ENCODE assay signal across 25 cellular contexts in genomic region chr13:50905256-50905655, GRCh38.
"Had no signal": no experiment of that assay in that cellular context is flagged by ENCODE, and none has a peak within 500 bp of the region (broad histone marks: within the 10 kb centered on the region; RNA-seq: fewer than 3 reads in every experiment).

No MANE protein-coding gene starts in this region.

- H3K27ac Mint-ChIP-seq: activated CD4-positive, alpha-beta memory T cell treated with anti-CD3 and anti-CD28 coated beads, Interleukin-2, amount 10 ng/mL, durations not matched to agents 7 days and 5 days; activated CD4-positive, alpha-beta T cell treated with anti-CD3 and anti-CD28 coated beads for 36 hours; activated naive CD4-positive, alpha-beta T cell treated with anti-CD3 and anti-CD28 coated beads, Interleukin-2, amount 50 U/mL, for 24 hours; activated T-cell treated with anti-CD3 and anti-CD28 coated beads, Interleukin-2, amount 50 U/mL, for 72 hours had no signal

- H3K4me1 ChIP-seq: breast epithelium, SJCRH30 had no signal

- H3K4me2 ChIP-seq: SK-N-SH had no signal

- H3K4me1 Mint-ChIP-seq: activated CD4-positive, alpha-beta T cell treated with anti-CD3 and anti-CD28 coated beads for 36 hours; activated naive CD4-positive, alpha-beta T cell treated with anti-CD3 and anti-CD28 coated beads, Interleukin-2, amount 50 U/mL, for 24 hours had no signal

- H3K9ac ChIP-seq: SK-N-SH had no signal

- H3K4me3 Mint-ChIP-seq: activated CD4-positive, alpha-beta memory T cell treated with anti-CD3 and anti-CD28 coated beads, Interleukin-2, amount 10 ng/mL, durations not matched to agents 7 days and 5 days; activated CD4-positive, alpha-beta T cell treated with anti-CD3 and anti-CD28 coated beads for 36 hours; activated naive CD4-positive, alpha-beta T cell treated with anti-CD3 and anti-CD28 coated beads, Interleukin-2, amount 50 U/mL, for 24 hours; activated T-cell treated with anti-CD3 and anti-CD28 coated beads, Interleukin-2, amount 50 U/mL, for 72 hours had no signal

- ATAC-seq: activated CD4-positive, alpha-beta T cell treated with anti-CD3 and anti-CD28 coated beads for 36 hours; activated T-cell treated with anti-CD3 and anti-CD28 coated beads, Interleukin-2, amount 50 U/mL, for 72 hours; Panc1 had no signal

- H3K9me3 ChIP-seq: breast epithelium, SJCRH30, SK-N-SH had no signal

- H3K27me3 ChIP-seq: breast epithelium, SJCRH30 had no signal

- H3K27me3 Mint-ChIP-seq: activated CD4-positive, alpha-beta memory T cell treated with anti-CD3 and anti-CD28 coated beads, Interleukin-2, amount 10 ng/mL, durations not matched to agents 7 days and 5 days; activated CD4-positive, alpha-beta T cell treated with anti-CD3 and anti-CD28 coated beads for 36 hours; activated naive CD4-positive, alpha-beta T cell treated with anti-CD3 and anti-CD28 coated beads, Interleukin-2, amount 50 U/mL, for 24 hours had no signal

- H3K36me3 ChIP-seq: breast epithelium, SJCRH30 had no signal

- DNase-seq: activated CD4-positive, alpha-beta memory T cell treated with anti-CD3 and anti-CD28 coated beads, Interleukin-2, amount 10 ng/mL, durations not matched to agents 7 days and 5 days; activated CD4-positive, alpha-beta T cell treated with anti-CD3 and anti-CD28 coated beads for 36 hours; activated CD4-positive, alpha-beta T cell treated with anti-CD3 and anti-CD28 coated beads, Interleukin-2, amount 50 U/mL, for 1 hour; activated CD8-positive, alpha-beta memory T cell treated with anti-CD3 and anti-CD28 coated beads, Interleukin-2, amount 50 U/mL, for 4 hours; activated T-cell treated with anti-CD3 and anti-CD28 coated beads, Interleukin-2, amount 50 U/mL, for 72 hours; aorta; caudate nucleus; Karpas-422; NCI-H146; NCI-H187 treated with DMSO at 0.1 percent for 48 hours; NCI-H2081 treated with DMSO at 0.1 percent for 48 hours; NCI-H345; NCI-H510A; NCI-H526 treated with DMSO at 0.1 percent for 48 hours; NCI-H82; OCI-M1; Right ventricle myocardium superior; RPMI8226; SJCRH30; SK-N-SH; T-helper 1 cell had no signal

- H3K4me3 ChIP-seq: breast epithelium, SJCRH30 had no signal

- H3K36me3 Mint-ChIP-seq: activated naive CD4-positive, alpha-beta T cell treated with anti-CD3 and anti-CD28 coated beads, Interleukin-2, amount 50 U/mL, for 24 hours had no signal

- H3K9me3 Mint-ChIP-seq: activated CD4-positive, alpha-beta memory T cell treated with anti-CD3 and anti-CD28 coated beads, Interleukin-2, amount 10 ng/mL, durations not matched to agents 7 days and 5 days; activated naive CD4-positive, alpha-beta T cell treated with anti-CD3 and anti-CD28 coated beads, Interleukin-2, amount 50 U/mL, for 24 hours; activated T-cell treated with anti-CD3 and anti-CD28 coated beads, Interleukin-2, amount 50 U/mL, for 72 hours had no signal

- H3K27ac ChIP-seq: breast epithelium, SJCRH30, VCaP had no signal
